In the genomic region with DNA sequence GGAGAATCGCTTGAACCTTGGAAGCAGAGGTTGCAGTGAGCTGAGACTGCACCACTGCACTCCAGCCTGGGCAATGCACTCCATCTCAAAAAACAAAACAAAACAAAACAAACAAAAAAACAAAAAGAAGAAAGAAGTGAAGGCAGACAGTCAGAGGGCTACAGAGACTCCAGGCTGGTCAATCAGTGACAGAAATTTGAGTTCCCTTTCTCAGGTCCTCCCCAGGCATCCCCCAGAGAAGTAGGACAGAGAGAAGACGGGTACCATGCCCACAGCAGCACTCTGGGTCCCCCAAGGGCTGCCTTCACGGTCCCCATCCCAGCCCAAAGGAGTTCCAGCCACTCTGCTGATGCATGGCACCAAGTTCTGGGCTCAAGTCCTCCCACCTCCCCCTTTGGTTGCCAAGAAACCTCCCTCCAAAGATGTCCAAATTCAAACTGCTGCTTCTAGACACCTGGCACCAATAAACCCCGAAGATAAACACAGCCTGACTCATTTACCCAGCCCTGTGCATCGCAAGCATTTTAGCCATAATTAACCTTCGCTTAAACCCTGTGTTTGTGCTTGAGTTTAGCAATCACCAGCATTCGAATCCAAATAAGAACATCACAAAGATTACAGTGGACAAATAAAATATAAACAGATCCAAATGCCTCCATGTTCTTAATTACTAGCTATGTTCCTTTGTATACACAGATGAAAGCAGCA, we compare ENCODE assay signal across 10 cellular contexts. TPM values are rescaled to one million over a fixed set of nuclear protein-coding genes. Genes with fewer than 3 reads are reported as not detected.
DNase-seq lines count a peak whose midpoint lies in the region; ATAC-seq and TF ChIP-seq lines count a peak whose summit lies in the region.
"Had no signal": no experiment of that assay in that cellular context is flagged by ENCODE, and none has a peak within 500 bp of the region (broad histone marks: within the 10 kb centered on the region; RNA-seq: fewer than 3 reads in every experiment).

No MANE protein-coding gene starts in this region.

- no peak overlapping the region for H3K18ac ChIP-seq in H9 (ENCODE audit: insufficient read length, low read depth, low read length)

- no peaks in the 10 kb centered on the region for H3K27me3 ChIP-seq in CD4-positive, alpha-beta memory T cell (ENCODE audit: insufficient read depth, low read length)
- no peaks in the 10 kb centered on the region for H3K27me3 ChIP-seq in H9 (ENCODE audit: insufficient read depth, low read length)
- H3K27me3 ChIP-seq in upper lobe of right lung, result no peaks in the 10 kb centered on the region
- H3K27me3 ChIP-seq: pancreas had no signal

- peaks cover 12% of the 10 kb centered on the region; the same call in 1 of the 2 replicates for H3K79me2 ChIP-seq in H9 (ENCODE audit: insufficient read depth, low read length)

- H2BK15ac ChIP-seq in H9 (ENCODE audit: low read depth, low read length), result no peak overlapping the region

- H2BK120ac ChIP-seq in H9 (ENCODE audit: low read depth, low read length, poor library complexity, severe bottlenecking), result no peak overlapping the region

- TF ChIP-seq CTCF in H9 (conservative IDR thresholded peaks at IDR 0.05), result no peak
- TF ChIP-seq CTCF in WTC11 (IDR thresholded peaks at IDR 0.05), result no peak
- TF ChIP-seq CTCF in upper lobe of right lung (IDR thresholded peaks at IDR 0.05), result no peak

- no peaks in the 10 kb centered on the region for H4K20me1 ChIP-seq in H9 (ENCODE audit: control insufficient read depth, insufficient read depth, insufficient read length)

- H3K4me2 ChIP-seq in H9 (ENCODE audit: insufficient read depth, insufficient read length, low read length), result no peak overlapping the region

- no peak overlapping the region for H4K5ac ChIP-seq in H9 (ENCODE audit: insufficient read length, low read depth, low read length)

- H3K4ac ChIP-seq in H9 (ENCODE audit: low read depth, low read length), result no peak overlapping the region

- H3K79me1 ChIP-seq in H9 (ENCODE audit: insufficient read depth, low read depth, low read length, poor library complexity, severe bottlenecking), result no peaks in the 10 kb centered on the region

- H4K91ac ChIP-seq in H9 (ENCODE audit: insufficient read length, low read depth, low read length), result no peak overlapping the region

- POLR2A ChIA-PET in CD4-positive, alpha-beta memory T cell (lab: Charles Lee; ENCODE audit: partially characterized antibody), result interaction anchor here (0.9 to 23.9 kb wide), 10 partner anchors 10 to 75 kb away, joined by 3 to 609 read pairs (median 4); no protein-coding TSS in a partner anchor
- POLR2A ChIA-PET in WTC11 (lab: Charles Lee), result no interaction called here

- H3K36me3 Mint-ChIP-seq in CD4-positive, alpha-beta memory T cell, result peaks cover 54 to 77% of the 10 kb centered on the region in 2 donors
- H3K36me3 Mint-ChIP-seq in H9 (ENCODE audit: insufficient read depth in 1 of 3, low read depth in 3 of 3), result peaks cover 7 to 24% (median 22%) of the 10 kb centered on the region in 3 experiments; a peak in 6 of 7 replicates
- peaks cover 10% of the 10 kb centered on the region for H3K36me3 Mint-ChIP-seq in WTC11
- peaks cover 8 to 27% (median 14%) of the 10 kb centered on the region in 3 donors for H3K36me3 Mint-ChIP-seq in immature natural killer cell

- H3K4me1 ChIP-seq in CD4-positive, alpha-beta memory T cell (ENCODE audit: insufficient read depth, low read length), result peaks cover 98% of the 10 kb centered on the region
- H3K4me1 ChIP-seq in H9 (ENCODE audit: insufficient read depth, low read length) (peaks cover 14% of the 10 kb centered on the region), upper lobe of right lung (peaks cover 8% of the 10 kb centered on the region)

- no peak overlapping the region for H3K4me3 ChIP-seq in CD4-positive, alpha-beta memory T cell (ENCODE audit: low read length in 2 of 2)
- no peak overlapping the region for H3K4me3 ChIP-seq in upper lobe of right lung
- H3K4me3 ChIP-seq: pancreas had no signal

- no peak for DNase-seq in CD4-positive, alpha-beta memory T cell
- DNase-seq in H9, result no peak
- DNase-seq in WTC11 (ENCODE audit: low spot score), result no peak
- DNase-seq in immature natural killer cell, result no peak
- no peak for DNase-seq in GF-D8 (lab: John Stamatoyannopoulos, UW)
- no peak for DNase-seq in NCI-H524 treated with DMSO at 0.1 percent for 48 hours (lab: John Stamatoyannopoulos, UW)
- DNase-seq in upper lobe of right lung, result no peak
- no peak for DNase-seq in germinal center (ENCODE audit: low spot score)
- DNase-seq: NCI-H187 had no signal

- H3K36me3 ChIP-seq in CD4-positive, alpha-beta memory T cell (ENCODE audit: insufficient read depth, low read length), result peaks cover 29% of the 10 kb centered on the region
- H3K36me3 ChIP-seq in upper lobe of right lung, result no peaks in the 10 kb centered on the region
- H3K36me3 ChIP-seq: pancreas had no signal

- no peak overlapping the region for H3K56ac ChIP-seq in H9 (ENCODE audit: insufficient read length, low read depth, low read length)

- no CpG with 5 or more reads among the region's 7 CpGs for WGBS in H9 (ENCODE audit: extremely low coverage, insufficient read length, low lambda C conversion rate)

- peaks cover 78 to 97% (median 88%) of the 10 kb centered on the region in 4 donors for H3K4me1 Mint-ChIP-seq in CD4-positive, alpha-beta memory T cell
- peaks cover 35 to 39% of the 10 kb centered on the region in 2 experiments for H3K4me1 Mint-ChIP-seq in H9
- H3K4me1 Mint-ChIP-seq in WTC11, result peaks cover 41% of the 10 kb centered on the region
- H3K4me1 Mint-ChIP-seq in immature natural killer cell, result peaks cover 87 to 96% of the 10 kb centered on the region in 2 donors

- no peak for ATAC-seq in WTC11
- ATAC-seq in upper lobe of right lung, result no peak

- no peak overlapping the region for H3K14ac ChIP-seq in H9 (ENCODE audit: insufficient read depth, low read length)

- H3K4me3 Mint-ChIP-seq in CD4-positive, alpha-beta memory T cell, result peak overlapping the region; percentile 4 to 79 (median 55)
- H3K4me3 Mint-ChIP-seq in H9 (no peak overlapping the region), WTC11 (no peak overlapping the region), immature natural killer cell (peak overlapping the region in 1 of 5 donors; percentile 7)

- no peak overlapping the region for H2BK12ac ChIP-seq in H9 (ENCODE audit: insufficient read length, low read depth, low read length)

- CTCF ChIA-PET in CD4-positive, alpha-beta memory T cell (lab: Charles Lee; ENCODE audit: partially characterized antibody), result interaction anchor here (1.3 to 2.4 kb wide), 3 partner anchors 34 to 75 kb away, joined by 3 to 16 read pairs (median 3); no protein-coding TSS in a partner anchor
- CTCF ChIA-PET in WTC11 (lab: Charles Lee), result interaction anchor here (1.3 to 1.9 kb wide), 3 partner anchors 44 to 75 kb away, joined by 4 to 7 read pairs (median 4); no protein-coding TSS in a partner anchor

- no peak overlapping the region for H3K23ac ChIP-seq in H9 (ENCODE audit: insufficient read length, low read depth, low read length)

- H2AK5ac ChIP-seq in H9 (ENCODE audit: insufficient read length, low read length), result no peak overlapping the region

- peaks cover 0 to 2% (median 0%) of the 10 kb centered on the region in 8 donors for H3K9me3 Mint-ChIP-seq in CD4-positive, alpha-beta memory T cell
- H3K9me3 Mint-ChIP-seq in H9, result no peaks in the 10 kb centered on the region
- no peaks in the 10 kb centered on the region for H3K9me3 Mint-ChIP-seq in WTC11
- H3K9me3 Mint-ChIP-seq in immature natural killer cell, result no peaks in the 10 kb centered on the region

- no peaks in the 10 kb centered on the region for H3K27me3 Mint-ChIP-seq in CD4-positive, alpha-beta memory T cell
- H3K27me3 Mint-ChIP-seq in H9 (ENCODE audit: low read depth), result no peaks in the 10 kb centered on the region
- H3K27me3 Mint-ChIP-seq in WTC11 (ENCODE audit: low read depth), result no peaks in the 10 kb centered on the region
- no peaks in the 10 kb centered on the region for H3K27me3 Mint-ChIP-seq in immature natural killer cell (ENCODE audit: low read depth in 3 of 3)

- intact Hi-C loops in CD4-positive, alpha-beta memory T cell (cut with micrococcal nuclease), result no loop called here
- intact Hi-C loops in upper lobe of right lung (cut with DNase I), result no loop called here

- H2AFZ ChIP-seq in H9 (ENCODE audit: low read length), result no peak overlapping the region

- no peak overlapping the region for H3K9ac ChIP-seq in H9 (ENCODE audit: extremely low read depth, insufficient read length, low read length)

- H2BK5ac ChIP-seq in H9 (ENCODE audit: insufficient read length, low read length), result no peak overlapping the region

- H2BK20ac ChIP-seq in H9 (ENCODE audit: low read depth, low read length, poor library complexity, severe bottlenecking), result no peak overlapping the region

- peak overlapping the region; percentile 75 for H3K27ac ChIP-seq in CD4-positive, alpha-beta memory T cell (ENCODE audit: low read depth, low read length)
- no peak overlapping the region for H3K27ac ChIP-seq in H9 (ENCODE audit: insufficient read length, low read depth, low read length)
- no peak overlapping the region for H3K27ac ChIP-seq in upper lobe of right lung
- H3K27ac ChIP-seq: pancreas had no signal

- H3T11ph ChIP-seq in H9 (ENCODE audit: low read length), result no peak overlapping the region

- H4K8ac ChIP-seq in H9 (replicated peaks; ENCODE audit: insufficient read length, low read depth, low read length), result no peak overlapping the region

- H3K23me2 ChIP-seq in H9 (ENCODE audit: insufficient read length, low read depth, low read length, poor library complexity, severe bottlenecking), result no peaks in the 10 kb centered on the region

- H3K9me3 ChIP-seq in CD4-positive, alpha-beta memory T cell (ENCODE audit: control insufficient read depth in 1 of 2, low read length in 2 of 2), result no peaks in the 10 kb centered on the region
- no peaks in the 10 kb centered on the region for H3K9me3 ChIP-seq in H9 (ENCODE audit: control insufficient read depth, low read depth, low read length)
- no peaks in the 10 kb centered on the region for H3K9me3 ChIP-seq in upper lobe of right lung
- H3K9me3 ChIP-seq: pancreas had no signal

- H3K27ac Mint-ChIP-seq in CD4-positive, alpha-beta memory T cell, result peak overlapping the region; percentile 67 to 96 (median 85)
- H3K27ac Mint-ChIP-seq in H9, result peak overlapping the region; percentile 9 to 65 (median 46); a peak in 3 of 7 replicates
- peak overlapping the region; percentile 51 for H3K27ac Mint-ChIP-seq in WTC11
- peak overlapping the region; percentile 38 to 81 (median 75) for H3K27ac Mint-ChIP-seq in immature natural killer cell

TF ChIP-seq in WTC11, 78 proteins besides CTCF, POLR2A, EP300 and RAD21 (continues in another document):
- no peak for TF ChIP-seq MYBL2 (CRISPR knock-in tag; IDR thresholded peaks at IDR 0.05)

RNA-seq across cellular contexts. Expression of gene SEMA4D, which starts 24.0 kb away (rescaled TPM):
- 100 to 1,000 TPM; 393 to 410 TPM for total RNA-seq in CD4-positive, alpha-beta memory T cell
- 100 to 1,000 TPM in 1 of 2 donors, 10 to 100 TPM in 1; 49.5 to 166 TPM for polyA plus RNA-seq in CD4-positive, alpha-beta memory T cell
- total RNA-seq in H9 (2021) (41.8 and 47.2 TPM in 2 replicates), WTC11 (2021) (60.5 to 67.8 TPM (median 65.2 TPM) in 3 replicates), upper lobe of right lung (46.2 TPM)
- polyA plus RNA-seq in immature natural killer cell, result 10 to 100 TPM; 45.8 to 80.6 (median 47.0) TPM

Comparison
In these comparisons a context has a peak if more than half of its experiments do, and no peak if none do; other contexts are left out.
1. H3K4me3 Mint-ChIP-seq: peak in CD4-positive, alpha-beta memory T cell (8 of 8); none in H9 (0 of 2) and WTC11 (single experiment).
2. Peak in every context shown above with its lines, with median percentiles within 50 percentile points of each other: H3K27ac Mint-ChIP-seq.